In the genomic region with DNA sequence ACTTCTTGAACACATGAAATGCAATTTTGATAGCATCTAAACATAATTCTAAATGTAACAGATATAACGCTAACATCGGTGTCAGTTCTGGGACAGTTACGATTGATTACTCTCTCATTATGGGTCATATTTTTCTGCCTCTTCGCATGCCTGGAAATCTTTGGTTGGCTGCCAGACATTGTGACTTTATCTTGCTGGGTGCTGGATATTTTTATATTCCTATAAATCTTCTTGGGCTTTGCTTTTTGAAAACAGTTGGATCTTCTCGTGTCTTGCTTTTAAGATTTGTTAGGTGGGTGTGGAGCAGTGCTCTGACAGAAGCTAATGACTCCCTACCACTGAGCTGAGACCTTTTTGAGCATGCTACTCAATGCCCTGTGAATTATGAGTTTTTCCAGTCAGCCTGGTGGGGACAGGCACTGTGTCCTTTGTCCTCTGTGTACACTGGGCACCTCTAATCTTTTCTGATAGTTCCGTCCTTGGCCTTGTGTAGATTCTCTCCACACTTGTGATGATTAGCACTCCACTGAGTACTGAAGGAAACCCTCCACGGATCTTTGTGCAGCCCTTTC, we compare ENCODE assay signal across 2 cellular contexts.
TF ChIP-seq lines count a peak whose summit lies in the region.

No MANE protein-coding gene starts in this region.

TF ChIP-seq in SK-N-SH treated with all-trans-retinoic acid at 6 μM for 48 hours, 23 proteins besides CTCF, POLR2A, EP300 and RAD21 (continued from another document):
- TF ChIP-seq ESRRG (CRISPR knock-in tag; IDR thresholded peaks at IDR 0.05): no peak

TF ChIP-seq in SK-N-SH, 30 proteins besides CTCF, POLR2A, EP300 and RAD21 (continued from another document):
- TF ChIP-seq USF1 (IDR thresholded peaks at IDR 0.05; ENCODE audit: borderline replicate concordance, low read depth): no peak
- no peak for TF ChIP-seq FOSL2 (IDR thresholded peaks at IDR 0.05; ENCODE audit: borderline replicate concordance, low read depth)
- no peak for TF ChIP-seq EZH2phosphoT487 (IDR thresholded peaks at IDR 0.05; ENCODE audit: borderline replicate concordance, low read depth)
- no peak for TF ChIP-seq RFX5 (IDR thresholded peaks at IDR 0.05; ENCODE audit: low read length)
- no peak for TF ChIP-seq GATA2 (CRISPR knock-in tag; IDR thresholded peaks at IDR 0.05)
- TF ChIP-seq, protein P1, sequence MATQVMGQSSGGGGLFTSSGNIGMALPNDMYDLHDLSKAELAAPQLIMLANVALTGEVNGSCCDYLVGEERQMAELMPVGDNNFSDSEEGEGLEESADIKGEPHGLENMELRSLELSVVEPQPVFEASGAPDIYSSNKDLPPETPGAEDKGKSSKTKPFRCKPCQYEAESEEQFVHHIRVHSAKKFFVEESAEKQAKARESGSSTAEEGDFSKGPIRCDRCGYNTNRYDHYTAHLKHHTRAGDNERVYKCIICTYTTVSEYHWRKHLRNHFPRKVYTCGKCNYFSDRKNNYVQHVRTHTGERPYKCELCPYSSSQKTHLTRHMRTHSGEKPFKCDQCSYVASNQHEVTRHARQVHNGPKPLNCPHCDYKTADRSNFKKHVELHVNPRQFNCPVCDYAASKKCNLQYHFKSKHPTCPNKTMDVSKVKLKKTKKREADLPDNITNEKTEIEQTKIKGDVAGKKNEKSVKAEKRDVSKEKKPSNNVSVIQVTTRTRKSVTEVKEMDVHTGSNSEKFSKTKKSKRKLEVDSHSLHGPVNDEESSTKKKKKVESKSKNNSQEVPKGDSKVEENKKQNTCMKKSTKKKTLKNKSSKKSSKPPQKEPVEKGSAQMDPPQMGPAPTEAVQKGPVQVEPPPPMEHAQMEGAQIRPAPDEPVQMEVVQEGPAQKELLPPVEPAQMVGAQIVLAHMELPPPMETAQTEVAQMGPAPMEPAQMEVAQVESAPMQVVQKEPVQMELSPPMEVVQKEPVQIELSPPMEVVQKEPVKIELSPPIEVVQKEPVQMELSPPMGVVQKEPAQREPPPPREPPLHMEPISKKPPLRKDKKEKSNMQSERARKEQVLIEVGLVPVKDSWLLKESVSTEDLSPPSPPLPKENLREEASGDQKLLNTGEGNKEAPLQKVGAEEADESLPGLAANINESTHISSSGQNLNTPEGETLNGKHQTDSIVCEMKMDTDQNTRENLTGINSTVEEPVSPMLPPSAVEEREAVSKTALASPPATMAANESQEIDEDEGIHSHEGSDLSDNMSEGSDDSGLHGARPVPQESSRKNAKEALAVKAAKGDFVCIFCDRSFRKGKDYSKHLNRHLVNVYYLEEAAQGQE (IDR thresholded peaks at IDR 0.05; ENCODE audit: low read depth, low read length): no peak
- TF ChIP-seq RCOR1 (IDR thresholded peaks at IDR 0.05; ENCODE audit: low read length): no peak
- no peak for TF ChIP-seq FOXM1 (IDR thresholded peaks at IDR 0.05; ENCODE audit: low read depth)
- no peak for TF ChIP-seq PBX3 (IDR thresholded peaks at IDR 0.05)
- no peak for TF ChIP-seq NFIC (IDR thresholded peaks at IDR 0.05; ENCODE audit: borderline replicate concordance)
